ENCODE assay signal across 8 cellular contexts in the genomic region with DNA sequence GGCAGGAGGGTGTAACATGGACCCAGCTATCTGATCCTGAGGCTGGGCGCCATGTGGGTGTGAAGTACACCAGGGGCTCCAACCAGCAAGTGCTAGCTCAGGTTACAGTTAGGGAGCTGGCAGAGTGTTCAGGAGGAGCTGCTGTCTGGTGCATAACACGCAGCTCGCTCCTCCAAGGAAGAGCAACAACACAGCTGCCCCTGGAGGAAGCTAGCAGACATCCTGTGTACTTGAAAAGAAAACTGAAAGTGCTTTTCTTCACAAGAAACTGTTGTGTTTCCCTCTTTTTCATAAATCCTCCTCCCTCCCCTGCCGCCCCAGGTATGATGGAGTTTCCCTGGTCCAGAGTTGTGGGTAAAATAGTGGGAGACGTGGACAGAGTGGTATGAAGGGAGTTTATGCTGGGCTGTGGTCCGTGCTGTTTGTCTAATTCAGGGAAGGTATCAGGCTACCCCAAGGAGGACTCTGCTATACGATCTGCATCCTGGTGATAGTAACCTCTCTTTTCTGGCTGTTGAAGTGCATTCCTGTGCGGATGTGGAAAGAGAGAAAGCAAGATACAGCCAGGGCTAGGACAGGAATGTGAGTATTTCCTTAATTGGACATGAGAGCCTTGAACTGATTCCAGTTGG. TPM values are rescaled to one million over a fixed set of nuclear protein-coding genes. Genes with fewer than 3 reads are reported as not detected.
DNase-seq lines count a peak whose midpoint lies in the region; ATAC-seq and TF ChIP-seq lines count a peak whose summit lies in the region.

No MANE protein-coding gene starts in this region.

- DNase-seq in GM23248 (peak; percentile 47), NCI-H2107 treated with DMSO at 0.1 percent for 48 hours (lab: John Stamatoyannopoulos, UW; ENCODE audit: unreplicated experiment) (peak; percentile 76), germinal center (ENCODE audit: low spot score) (peak; percentile 67), renal cortical epithelial cell (ENCODE audit: low read depth) (peak; percentile 51), posterior vena cava (ENCODE audit: low spot score) (no peak), GM10266 (ENCODE audit: extremely low spot score) (no peak)
- peak in 1 of 2 donors; percentile 49 for DNase-seq in activated T-cell treated with anti-CD3 and anti-CD28 coated beads, Interleukin-2, amount 50 U/mL, for 72 hours

- H3F3A ChIP-seq in GM23248 (ENCODE audit: insufficient read depth), result peaks cover 14% of the 10 kb centered on the region

- H3K9me3 Mint-ChIP-seq in activated T-cell treated with anti-CD3 and anti-CD28 coated beads, Interleukin-2, amount 50 U/mL, for 72 hours, result no peaks in the 10 kb centered on the region

- peak overlapping the region; percentile 53 for H3K4me2 ChIP-seq in GM23248 (ENCODE audit: unreplicated experiment)

- WGBS in GM23248 (ENCODE audit: low coverage in 1 of 2, low lambda C conversion rate in 2 of 2, missing lambda C conversion rate in 2 of 2), 2 experiments, result 64 to 68% methylated on average over 8 of the region's 8 CpGs

- no peak overlapping the region for H2AFZ ChIP-seq in GM23248

- H3K4me1 ChIP-seq in GM23248 (ENCODE audit: insufficient read depth), result peaks cover 23% of the 10 kb centered on the region

- no peaks in the 10 kb centered on the region for H3K79me2 ChIP-seq in GM23248 (ENCODE audit: insufficient read depth)

- 0 out of 2 replicates have a peak overlapping the region, but pooled peaks have one; percentile 20 for H3K9ac ChIP-seq in GM23248

- peaks cover 0 to 1% of the 10 kb centered on the region in 2 donors for H3K36me3 Mint-ChIP-seq in activated T-cell treated with anti-CD3 and anti-CD28 coated beads, Interleukin-2, amount 50 U/mL, for 72 hours (ENCODE audit: insufficient read depth in 2 of 2)

- ATAC-seq in activated T-cell treated with anti-CD3 and anti-CD28 coated beads, Interleukin-2, amount 50 U/mL, for 72 hours (replicated peaks in 1 of 2), result peak; percentile 48 to 62

- peaks cover 72% of the 10 kb centered on the region for H3K4me1 Mint-ChIP-seq in activated T-cell treated with anti-CD3 and anti-CD28 coated beads, Interleukin-2, amount 50 U/mL, for 72 hours (ENCODE audit: low read depth)

- no peak overlapping the region for H3K27ac ChIP-seq in GM23248

- intact Hi-C loops in posterior vena cava (cut with DNase I), result no loop called here

- H3K9me3 ChIP-seq in GM23248 (ENCODE audit: low read depth), result no peaks in the 10 kb centered on the region

- no peaks in the 10 kb centered on the region for H4K20me1 ChIP-seq in GM23248 (ENCODE audit: insufficient read depth)

- no peaks in the 10 kb centered on the region for H3K9me2 ChIP-seq in GM23248 (ENCODE audit: insufficient read depth)

- no peaks in the 10 kb centered on the region for H3K36me3 ChIP-seq in GM23248 (ENCODE audit: low read depth)

- H3K27me3 Mint-ChIP-seq in activated T-cell treated with anti-CD3 and anti-CD28 coated beads, Interleukin-2, amount 50 U/mL, for 72 hours (ENCODE audit: low read depth), result peaks cover 16% of the 10 kb centered on the region

- in situ Hi-C loops in GM23248 (cut with MboI), result no loop called here

- H3K27ac Mint-ChIP-seq in activated T-cell treated with anti-CD3 and anti-CD28 coated beads, Interleukin-2, amount 50 U/mL, for 72 hours, result peak overlapping the region; percentile 99

- H3K4me3 ChIP-seq in GM12875 (ENCODE audit: low read depth, low read length) (peak overlapping the region; percentile 42), GM23248 (peak overlapping the region; percentile 50)

- TF ChIP-seq CTCF in GM12875 (IDR thresholded peaks at IDR 0.05; ENCODE audit: borderline replicate concordance, insufficient read depth, low read depth, low read length), result no peak
- TF ChIP-seq CTCF in GM10266 (IDR thresholded peaks at IDR 0.05; ENCODE audit: control insufficient read depth, insufficient read depth, low read depth, missing control alignments), result no peak

- peak overlapping the region; percentile 90 to 95 for H3K4me3 Mint-ChIP-seq in activated T-cell treated with anti-CD3 and anti-CD28 coated beads, Interleukin-2, amount 50 U/mL, for 72 hours

- no peaks in the 10 kb centered on the region for H3K27me3 ChIP-seq in GM23248 (replicated peaks; ENCODE audit: insufficient read depth)

RNA-seq across cellular contexts. Expression of gene LBH, which starts 6.1 kb away (rescaled TPM):
- total RNA-seq in GM23248 (2014; rRNA removed; shearing (Covaris generic)), result 189 and 285 TPM in 2 replicates
- 155 and 162 TPM in 2 replicates for polyA plus RNA-seq in GM23248 (2016; fragmentation: Nextera tagmentation; extraction: Ambion mirVana)
- 100 to 1,000 TPM; 129 to 133 TPM for total RNA-seq in activated T-cell treated with anti-CD3 and anti-CD28 coated beads, Interleukin-2, amount 50 U/mL, for 72 hours
- total RNA-seq in renal cortical epithelial cell, result 22.7 and 47.9 TPM in 2 replicates
- 100 to 1,000 TPM; 104 to 280 TPM for total RNA-seq in posterior vena cava

Comparison
In these comparisons a context has a peak if more than half of its experiments do, and no peak if none do; other contexts are left out.
1. DNase-seq: peak in GM23248 (single experiment), NCI-H2107 treated with DMSO at 0.1 percent for 48 hours (single experiment), germinal center (single experiment) and renal cortical epithelial cell (single experiment); none in posterior vena cava (single experiment) and GM10266 (single experiment).